In the genomic region with DNA sequence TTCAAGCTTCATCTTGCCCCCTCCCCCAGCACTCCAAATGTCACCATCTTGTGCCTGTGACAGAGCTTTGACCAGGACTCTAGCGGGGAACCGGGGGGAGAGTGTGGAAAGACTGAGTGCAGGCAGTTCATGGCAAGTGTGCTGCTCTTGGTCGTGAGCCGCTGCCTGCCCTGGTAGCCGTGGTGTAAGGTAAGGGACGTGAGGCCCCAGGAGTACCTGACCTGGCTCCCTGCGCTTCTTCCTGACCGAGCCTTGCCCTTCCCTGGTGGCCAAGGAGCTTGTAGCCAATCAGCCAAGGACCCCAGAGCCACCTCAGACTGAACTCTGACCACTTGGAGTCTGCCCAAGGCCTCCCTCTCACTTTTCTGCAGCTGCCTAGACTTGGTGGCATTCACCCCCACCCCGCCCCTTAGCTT, we compare ENCODE assay signal across 8 cellular contexts. TPM values are rescaled to one million over a fixed set of nuclear protein-coding genes. Genes with fewer than 3 reads are reported as not detected.
DNase-seq lines count a peak whose midpoint lies in the region; ATAC-seq, FAIRE-seq and TF ChIP-seq lines count a peak whose summit lies in the region.

No MANE protein-coding gene starts in this region.

- H3K36me3 ChIP-seq in GM12878 (ENCODE audit: control insufficient read depth in 2 of 2, insufficient read depth in 2 of 2, low read length in 1 of 2) (peaks cover 0 to 3% of the 10 kb centered on the region in 2 experiments; a peak in 3 of 4 replicates), urinary bladder (ENCODE audit: insufficient read depth) (no peaks in the 10 kb centered on the region), gastroesophageal sphincter (no peaks in the 10 kb centered on the region)

- H4K20me1 ChIP-seq in GM12878 (ENCODE audit: control insufficient read depth, insufficient read depth), result no peaks in the 10 kb centered on the region

- H3K9ac ChIP-seq in GM12878 (ENCODE audit: control insufficient read depth, insufficient read depth, low read length), result peak overlapping the region; percentile 83

- DNase-seq in activated naive CD4-positive, alpha-beta T cell treated with anti-CD3 and anti-CD28 coated beads for 36 hours, result no peak
- DNase-seq in activated naive CD4-positive, alpha-beta T cell (lab: John Stamatoyannopoulos, UW), result no peak
- DNase-seq in GM12878 (ENCODE audit: low read depth, low spot score) (no peak), memory B cell (ENCODE audit: low spot score in 2 of 2) (no peak), CD1c-positive myeloid dendritic cell (ENCODE audit: extremely low spot score) (no peak)
- DNase-seq in central memory CD4-positive, alpha-beta T cell, result no peak

- POLR2A ChIA-PET in GM12878 (lab: Charles Lee), result interaction anchor here (1.0 to 3.0 kb wide), 6 partner anchors 9 to 244 kb away, joined by 3 to 32 read pairs (median 4); no protein-coding TSS in a partner anchor

- no TSS peak for BruUV-seq in GM12878 (replicated peaks; lab: Mats Ljungman, UMichigan)

- H3K9me3 ChIP-seq in GM12878 (replicated peaks; ENCODE audit: control insufficient read depth, insufficient read depth, low read length), result no peaks in the 10 kb centered on the region
- no peaks in the 10 kb centered on the region for H3K9me3 ChIP-seq in gastroesophageal sphincter

- H3K4me1 ChIP-seq in GM12878 (ENCODE audit: control insufficient read depth, insufficient read depth, low read length) (peaks cover 43% of the 10 kb centered on the region), urinary bladder (ENCODE audit: insufficient read depth) (no peaks in the 10 kb centered on the region), gastroesophageal sphincter (peaks cover 0 to 74% (median 28%) of the 10 kb centered on the region in 3 donors)

- RAD21 ChIA-PET in GM12878 (lab: Charles Lee; ENCODE audit: unreplicated experiment), result interaction anchor here (0.9 to 3.4 kb wide), 9 partner anchors 10 to 212 kb away, joined by 3 to 38 read pairs (median 4); no protein-coding TSS in a partner anchor

- TF ChIP-seq CTCF in GM12878 (IDR thresholded peaks at IDR 0.05 in 2 of 3, conservative IDR thresholded peaks at IDR 0.05 in 1 of 3; ENCODE audit: control insufficient read depth in 2 of 3, extremely low read depth in 1 of 3, insufficient read depth in 1 of 3, low read depth in 3 of 3, low read length in 3 of 3) (no peak), gastroesophageal sphincter (IDR thresholded peaks at IDR 0.05) (no peak)

- peaks cover 80% of the 10 kb centered on the region for H3K4me1 Mint-ChIP-seq in activated naive CD4-positive, alpha-beta T cell treated with anti-CD3 and anti-CD28 coated beads for 36 hours (ENCODE audit: low read depth)
- H3K4me1 Mint-ChIP-seq in memory B cell, result peaks cover 40% of the 10 kb centered on the region

- SMC1A ChIA-PET in GM12878 (lab: Charles Lee; ENCODE audit: uncharacterized antibody, unreplicated experiment), result interaction anchor here (0.6 to 5.3 kb wide), 7 partner anchors 12 to 134 kb away, joined by 3 to 70 read pairs (median 6); no protein-coding TSS in a partner anchor

- peaks cover 54% of the 10 kb centered on the region for H3K79me2 ChIP-seq in GM12878 (ENCODE audit: control insufficient read depth, insufficient read depth, low read length)

- FAIRE-seq in GM12878 (lab: Jason Lieb, UNC), result no peak

- H3K36me3 Mint-ChIP-seq in activated naive CD4-positive, alpha-beta T cell treated with anti-CD3 and anti-CD28 coated beads for 36 hours (ENCODE audit: low read depth), result peaks cover 7% of the 10 kb centered on the region
- peaks cover 1% of the 10 kb centered on the region for H3K36me3 Mint-ChIP-seq in memory B cell

- H3K4me3 ChIP-seq in GM12878 (peak overlapping the region; percentile 88), urinary bladder (ENCODE audit: low read depth, low read length) (peak overlapping the region; percentile 67), gastroesophageal sphincter (peak overlapping the region in 1 of 2 donors; percentile 85)

- H3K27ac ChIP-seq in GM12878 (ENCODE audit: control insufficient read depth, insufficient read depth), result peak overlapping the region; percentile 71
- no peak overlapping the region for H3K27ac ChIP-seq in urinary bladder (ENCODE audit: low read depth)
- H3K27ac ChIP-seq in gastroesophageal sphincter, result peak overlapping the region in 1 of 4 donors; percentile 85

- no peak for TF ChIP-seq RAD21 in GM12878 (IDR thresholded peaks at IDR 0.05; ENCODE audit: insufficient read depth, low read depth, low read length)

- H3K27me3 Mint-ChIP-seq in activated naive CD4-positive, alpha-beta T cell treated with anti-CD3 and anti-CD28 coated beads for 36 hours (ENCODE audit: low read depth), result no peaks in the 10 kb centered on the region
- no peaks in the 10 kb centered on the region for H3K27me3 Mint-ChIP-seq in memory B cell

- H3K4me2 ChIP-seq in GM12878 (ENCODE audit: control insufficient read depth, insufficient read depth), result peak overlapping the region; percentile 98

- CTCF ChIA-PET in activated naive CD4-positive, alpha-beta T cell treated with anti-CD3 and anti-CD28 coated beads for 36 hours (lab: Charles Lee), result interaction anchor here (0.6 to 14.1 kb wide), 9 partner anchors 9 to 159 kb away, joined by 3 to 368 read pairs (median 5); no protein-coding TSS in a partner anchor
- CTCF ChIA-PET in GM12878 (lab: Yijun Ruan, JAX), result interaction anchor here (0.8 to 19.9 kb wide), 11 partner anchors 8 to 190 kb away, joined by 3 to 423 read pairs (median 6); no protein-coding TSS in a partner anchor

- ATAC-seq in GM12878, result no peak; the same call in 2 of the 3 replicates
- no peak for ATAC-seq in memory B cell (ENCODE audit: low read depth)
- ATAC-seq in gastroesophageal sphincter, result no peak

- TF ChIP-seq POLR2A in GM12878 (IDR thresholded peaks at IDR 0.05; ENCODE audit: low read depth, low read length), result no peak
- no peak for TF ChIP-seq POLR2A in gastroesophageal sphincter (IDR thresholded peaks at IDR 0.05)

- H3K4me3 Mint-ChIP-seq in activated naive CD4-positive, alpha-beta T cell treated with anti-CD3 and anti-CD28 coated beads for 36 hours, result peak overlapping the region; percentile 84
- H3K4me3 Mint-ChIP-seq in memory B cell, result peak overlapping the region; percentile 81

- no peaks in the 10 kb centered on the region for H3K9me3 Mint-ChIP-seq in activated naive CD4-positive, alpha-beta T cell treated with anti-CD3 and anti-CD28 coated beads for 36 hours
- no peaks in the 10 kb centered on the region for H3K9me3 Mint-ChIP-seq in memory B cell

- 59% methylated on average over 9 of the region's 9 CpGs for WGBS in GM12878 (ENCODE audit: insufficient coverage, insufficient replicate concordance, low lambda C conversion rate, missing lambda C conversion rate)
- WGBS in urinary bladder, result 75% methylated on average over 9 of the region's 9 CpGs
- WGBS in gastroesophageal sphincter (ENCODE audit: low coverage in 1 of 2), 2 donors, result 60 to 72% methylated on average over 1 to 6 of the region's 9 CpGs

- H3K27ac Mint-ChIP-seq in activated naive CD4-positive, alpha-beta T cell treated with anti-CD3 and anti-CD28 coated beads for 36 hours, result peak overlapping the region; percentile 92
- peak overlapping the region; percentile 58 for H3K27ac Mint-ChIP-seq in memory B cell

- no peaks in the 10 kb centered on the region for H3K27me3 ChIP-seq in GM12878 (replicated peaks in 1 of 2; ENCODE audit: control insufficient read depth in 2 of 2, insufficient read depth in 2 of 2, low read length in 1 of 2)
- H3K27me3 ChIP-seq in gastroesophageal sphincter, result no peaks in the 10 kb centered on the region

- TF ChIP-seq EP300 in GM12878 (IDR thresholded peaks at IDR 0.05; ENCODE audit: borderline replicate concordance in 1 of 2, control insufficient read depth in 1 of 2, low read depth in 2 of 2, low read length in 2 of 2) (no peak), gastroesophageal sphincter (IDR thresholded peaks at IDR 0.05) (no peak)

- intact Hi-C loops in activated naive CD4-positive, alpha-beta T cell treated with anti-CD3 and anti-CD28 coated beads for 36 hours (cut with micrococcal nuclease), result no loop called here
- intact Hi-C loops in GM12878 (cut with micrococcal nuclease; ENCODE audit: unreplicated experiment), result loop anchor here (10.0 kb wide), 1 partner anchor 224 kb away; the partner anchor contains the start of gene PHF21A

- in situ Hi-C loops in GM12878 (cut with MboI), result no loop called here

- H2AFZ ChIP-seq in GM12878 (ENCODE audit: control insufficient read depth, low read depth, low read length), result no peak overlapping the region

RNA-seq across cellular contexts. Expression of gene DGKZ, which starts 1.3 kb away (rescaled TPM):
- total RNA-seq in activated naive CD4-positive, alpha-beta T cell treated with anti-CD3 and anti-CD28 coated beads for 36 hours, result 10 to 100 TPM; 82.9 to 89.2 TPM
- total RNA-seq in GM12878 (2013; cell fraction: nucleolus; rRNA removed), result 125 and 130 TPM in 2 replicates
- total RNA-seq in GM12878 (2014; rRNA removed) (59.0 and 67.4 TPM in 2 replicates), GM12878 (2014; rRNA removed; fragmentation: Illumina TruSeq; extraction: Trizol) (17.5 and 22.3 TPM in 2 replicates), GM12878 (2021) (69.3 and 78.4 TPM in 2 replicates), urinary bladder (18.5 TPM), gastroesophageal sphincter (10 to 100 TPM; 39.2 to 78.8 (median 46.5) TPM)
- polyA plus RNA-seq in GM12878 (2011; ENCODE audit: low read depth), result 16.5 TPM
- polyA plus RNA-seq in GM12878 (2011; rRNA removed) (16.5 and 35.2 TPM in 2 replicates), GM12878 (2014; fragmentation: Illumina TruSeq; extraction: Trizol) (8.3 and 29.0 TPM in 2 replicates), GM12878 (2014; fragmentation: Nextera tagmentation; extraction: Ambion mirVana) (1 to 10 TPM in 1 of 2 experiments, under 1 TPM in 1; 0.50 to 1.6 TPM), GM12878 (2014; rRNA removed) (68.4 and 78.5 TPM in 2 replicates), GM12878 (2016; fragmentation: Nextera tagmentation; extraction: Ambion mirVana) (10 to 100 TPM; 43.7 to 44.6 TPM), urinary bladder (47.8 TPM)
- 68.4 and 86.8 TPM in 2 replicates for polyA plus RNA-seq in GM12878 (2011; cell fraction: cytosol; rRNA removed)
- 403 and 444 TPM in 2 replicates for polyA plus RNA-seq in GM12878 (2011; cell fraction: nucleus; rRNA removed)
- polyA plus RNA-seq in GM12878 (2012), result 43.3 and 52.1 TPM in 2 replicates
- 36.9 and 81.4 TPM in 2 replicates for polyA minus RNA-seq in GM12878 (2011; rRNA and poly(A)+ RNA removed)
- polyA minus RNA-seq in GM12878 (2011; cell fraction: cytosol; rRNA and poly(A)+ RNA removed), result 26.5 and 41.5 TPM in 2 replicates
- 67.3 and 115 TPM in 2 replicates for polyA minus RNA-seq in GM12878 (2011; cell fraction: nucleus; rRNA and poly(A)+ RNA removed)

RNA-seq across cellular contexts. Expression of gene MDK, which starts 32.9 kb away (rescaled TPM):
- total RNA-seq in activated naive CD4-positive, alpha-beta T cell treated with anti-CD3 and anti-CD28 coated beads for 36 hours, result 1 to 10 TPM; 2.9 to 4.6 TPM
- 9.0 and 12.6 TPM in 2 replicates for total RNA-seq in GM12878 (2013; cell fraction: nucleolus; rRNA removed)
- total RNA-seq in GM12878 (2014; rRNA removed) (6.9 and 8.5 TPM in 2 replicates), GM12878 (2014; rRNA removed; fragmentation: Illumina TruSeq; extraction: Trizol) (4.7 and 5.5 TPM in 2 replicates), GM12878 (2021) (11.2 and 12.8 TPM in 2 replicates), urinary bladder (68.8 TPM), gastroesophageal sphincter (10 to 100 TPM in 2 of 4 donors, 1 to 10 TPM in 2; 5.0 to 25.0 (median 14.1) TPM)
- polyA plus RNA-seq in GM12878 (2011; ENCODE audit: low read depth), result 7.4 TPM
- polyA plus RNA-seq in GM12878 (2011; rRNA removed) (2.6 and 3.8 TPM in 2 replicates), GM12878 (2014; fragmentation: Illumina TruSeq; extraction: Trizol) (3.0 and 12.3 TPM in 2 replicates), GM12878 (2014; fragmentation: Nextera tagmentation; extraction: Ambion mirVana) (1 to 10 TPM in 1 of 2 experiments, under 1 TPM in 1; 0.77 to 2.3 TPM), GM12878 (2014; rRNA removed) (12.6 and 17.8 TPM in 2 replicates), GM12878 (2016; fragmentation: Nextera tagmentation; extraction: Ambion mirVana) (10 to 100 TPM; 11.8 to 13.7 TPM), urinary bladder (58.3 TPM)
- polyA plus RNA-seq in GM12878 (2011; cell fraction: cytosol; rRNA removed), result 9.0 and 10.2 TPM in 2 replicates
- polyA plus RNA-seq in GM12878 (2011; cell fraction: nucleus; rRNA removed), result 4.6 and 4.7 TPM in 2 replicates
- 6.1 and 9.0 TPM in 2 replicates for polyA plus RNA-seq in GM12878 (2012)
- polyA minus RNA-seq in GM12878 (2011; rRNA and poly(A)+ RNA removed), result 1.4 and 1.5 TPM in 2 replicates
- 2.5 TPM in 1 of 2 replicates, not detected in the other for polyA minus RNA-seq in GM12878 (2011; cell fraction: cytosol; rRNA and poly(A)+ RNA removed)
- 0.48 and 1.3 TPM in 2 replicates for polyA minus RNA-seq in GM12878 (2011; cell fraction: nucleus; rRNA and poly(A)+ RNA removed)

RNA-seq across cellular contexts. Expression of gene CHRM4, which starts 43.0 kb away (rescaled TPM):
- total RNA-seq in activated naive CD4-positive, alpha-beta T cell treated with anti-CD3 and anti-CD28 coated beads for 36 hours, result not detected
- total RNA-seq in GM12878 (2013; cell fraction: nucleolus; rRNA removed), result not detected in 2 replicates
- total RNA-seq in GM12878 (2014; rRNA removed) (0.23 TPM in 1 of 2 replicates, not detected in the other), GM12878 (2014; rRNA removed; fragmentation: Illumina TruSeq; extraction: Trizol) (not detected in 2 replicates), GM12878 (2021) (0.13 TPM in 1 of 2 replicates, not detected in the other), urinary bladder (0.21 TPM), gastroesophageal sphincter (1 to 10 TPM in 1 of 4 donors, under 1 TPM in 2, not detected in 1; 0.27 to 1.3 (median 0.69) TPM)
- polyA plus RNA-seq in GM12878 (2011; ENCODE audit: low read depth), result 0.17 TPM
- polyA plus RNA-seq in GM12878 (2011; rRNA removed) (not detected in 2 replicates), GM12878 (2014; fragmentation: Illumina TruSeq; extraction: Trizol) (0.12 TPM in 1 of 2 replicates, not detected in the other), GM12878 (2014; fragmentation: Nextera tagmentation; extraction: Ambion mirVana) (not detected), GM12878 (2014; rRNA removed) (not detected in 2 replicates), GM12878 (2016; fragmentation: Nextera tagmentation; extraction: Ambion mirVana) (not detected), urinary bladder (0.56 TPM)
- polyA plus RNA-seq in GM12878 (2011; cell fraction: cytosol; rRNA removed), result 0.04 and 0.05 TPM in 2 replicates
- polyA plus RNA-seq in GM12878 (2011; cell fraction: nucleus; rRNA removed), result 0.13 TPM in 1 of 2 replicates, not detected in the other
- 0.11 and 0.16 TPM in 2 replicates for polyA plus RNA-seq in GM12878 (2012)
- not detected in 2 replicates for polyA minus RNA-seq in GM12878 (2011; rRNA and poly(A)+ RNA removed)
- not detected in 2 replicates for polyA minus RNA-seq in GM12878 (2011; cell fraction: cytosol; rRNA and poly(A)+ RNA removed)
- polyA minus RNA-seq in GM12878 (2011; cell fraction: nucleus; rRNA and poly(A)+ RNA removed), result not detected in 2 replicates
